In the genomic region with DNA sequence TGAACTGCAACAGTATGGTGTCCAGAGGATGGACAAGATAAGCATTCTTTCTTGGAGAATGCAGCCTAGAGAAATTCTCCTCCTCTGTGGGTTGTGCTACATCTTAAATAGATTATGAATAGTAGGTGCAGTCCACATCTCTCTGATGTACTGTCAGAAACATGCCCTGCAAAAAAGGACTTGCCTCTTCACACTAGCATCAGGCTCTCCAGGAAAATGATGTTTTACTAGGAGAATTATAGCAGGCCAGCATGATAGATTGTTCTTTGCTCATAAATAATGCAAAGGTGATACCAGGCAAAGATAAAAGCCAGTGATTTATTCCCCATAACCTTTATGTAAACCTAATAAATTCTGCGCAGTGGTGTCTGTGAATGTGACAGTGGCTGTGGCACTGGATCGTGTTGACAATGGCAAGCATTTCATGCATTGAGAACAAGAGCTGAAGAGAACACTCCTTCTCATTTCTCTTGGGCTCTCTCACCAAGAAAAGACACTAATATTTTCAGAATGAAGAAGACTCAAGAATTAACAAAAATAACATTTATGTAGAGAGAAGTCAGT, we compare ENCODE assay signal across 1 cellular context.
TF ChIP-seq lines count a peak whose summit lies in the region.

No MANE protein-coding gene starts in this region.

TF ChIP-seq in WTC11, 78 proteins besides CTCF, POLR2A, EP300 and RAD21 (continued from another document):
- TF ChIP-seq ZSCAN18 (CRISPR knock-in tag; IDR thresholded peaks at IDR 0.05): no peak
- TF ChIP-seq IRF2 (CRISPR knock-in tag; IDR thresholded peaks at IDR 0.05; ENCODE audit: borderline replicate concordance, low read depth): no peak
- TF ChIP-seq, protein P1, sequence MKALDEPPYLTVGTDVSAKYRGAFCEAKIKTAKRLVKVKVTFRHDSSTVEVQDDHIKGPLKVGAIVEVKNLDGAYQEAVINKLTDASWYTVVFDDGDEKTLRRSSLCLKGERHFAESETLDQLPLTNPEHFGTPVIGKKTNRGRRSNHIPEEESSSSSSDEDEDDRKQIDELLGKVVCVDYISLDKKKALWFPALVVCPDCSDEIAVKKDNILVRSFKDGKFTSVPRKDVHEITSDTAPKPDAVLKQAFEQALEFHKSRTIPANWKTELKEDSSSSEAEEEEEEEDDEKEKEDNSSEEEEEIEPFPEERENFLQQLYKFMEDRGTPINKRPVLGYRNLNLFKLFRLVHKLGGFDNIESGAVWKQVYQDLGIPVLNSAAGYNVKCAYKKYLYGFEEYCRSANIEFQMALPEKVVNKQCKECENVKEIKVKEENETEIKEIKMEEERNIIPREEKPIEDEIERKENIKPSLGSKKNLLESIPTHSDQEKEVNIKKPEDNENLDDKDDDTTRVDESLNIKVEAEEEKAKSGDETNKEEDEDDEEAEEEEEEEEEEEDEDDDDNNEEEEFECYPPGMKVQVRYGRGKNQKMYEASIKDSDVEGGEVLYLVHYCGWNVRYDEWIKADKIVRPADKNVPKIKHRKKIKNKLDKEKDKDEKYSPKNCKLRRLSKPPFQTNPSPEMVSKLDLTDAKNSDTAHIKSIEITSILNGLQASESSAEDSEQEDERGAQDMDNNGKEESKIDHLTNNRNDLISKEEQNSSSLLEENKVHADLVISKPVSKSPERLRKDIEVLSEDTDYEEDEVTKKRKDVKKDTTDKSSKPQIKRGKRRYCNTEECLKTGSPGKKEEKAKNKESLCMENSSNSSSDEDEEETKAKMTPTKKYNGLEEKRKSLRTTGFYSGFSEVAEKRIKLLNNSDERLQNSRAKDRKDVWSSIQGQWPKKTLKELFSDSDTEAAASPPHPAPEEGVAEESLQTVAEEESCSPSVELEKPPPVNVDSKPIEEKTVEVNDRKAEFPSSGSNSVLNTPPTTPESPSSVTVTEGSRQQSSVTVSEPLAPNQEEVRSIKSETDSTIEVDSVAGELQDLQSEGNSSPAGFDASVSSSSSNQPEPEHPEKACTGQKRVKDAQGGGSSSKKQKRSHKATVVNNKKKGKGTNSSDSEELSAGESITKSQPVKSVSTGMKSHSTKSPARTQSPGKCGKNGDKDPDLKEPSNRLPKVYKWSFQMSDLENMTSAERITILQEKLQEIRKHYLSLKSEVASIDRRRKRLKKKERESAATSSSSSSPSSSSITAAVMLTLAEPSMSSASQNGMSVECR (CRISPR knock-in tag; IDR thresholded peaks at IDR 0.05; ENCODE audit: borderline replicate concordance): no peak
- no peak for TF ChIP-seq CBFB (CRISPR knock-in tag; IDR thresholded peaks at IDR 0.05; ENCODE audit: low read depth)
- TF ChIP-seq PRDM15 (CRISPR knock-in tag; IDR thresholded peaks at IDR 0.05): no peak
- TF ChIP-seq ATF2 (CRISPR knock-in tag; IDR thresholded peaks at IDR 0.05; ENCODE audit: borderline replicate concordance, low read depth): no peak
